Comparison of ENCODE assay signal across 1 cellular context in the genomic region with DNA sequence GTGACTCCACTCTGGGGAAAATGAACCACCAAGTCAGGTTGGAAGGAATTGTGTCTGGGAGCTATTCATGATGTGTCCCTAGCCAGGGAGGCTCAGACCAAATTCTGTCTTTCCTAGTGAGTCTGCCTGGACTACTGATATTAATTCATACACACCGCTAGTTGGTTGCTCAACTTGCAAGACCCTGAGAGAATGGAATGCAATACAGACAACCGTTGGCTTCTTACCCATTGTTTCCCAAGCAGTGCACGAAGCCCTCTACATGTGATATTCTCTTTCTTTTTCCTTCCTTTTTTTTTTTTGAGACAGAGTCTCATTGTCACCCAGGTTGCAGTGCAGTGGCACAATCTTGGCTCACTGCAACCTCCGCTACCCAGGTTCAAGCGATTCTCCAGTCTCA.
TF ChIP-seq lines count a peak whose summit lies in the region.

No MANE protein-coding gene starts in this region.

TF ChIP-seq in IMR-90, 13 proteins besides CTCF, POLR2A, EP300 and RAD21 (continued from another document):
- no peak for TF ChIP-seq NFE2L2 (IDR thresholded peaks at IDR 0.05; ENCODE audit: low read depth, low read length)
- no peak for TF ChIP-seq RFX5 (IDR thresholded peaks at IDR 0.05; ENCODE audit: low read depth, low read length)
- TF ChIP-seq SMC3 (IDR thresholded peaks at IDR 0.05; ENCODE audit: low read depth, low read length): no peak
- no peak for TF ChIP-seq RCOR1 (IDR thresholded peaks at IDR 0.05; ENCODE audit: insufficient replicate concordance, low read length)
- TF ChIP-seq, protein P1, sequence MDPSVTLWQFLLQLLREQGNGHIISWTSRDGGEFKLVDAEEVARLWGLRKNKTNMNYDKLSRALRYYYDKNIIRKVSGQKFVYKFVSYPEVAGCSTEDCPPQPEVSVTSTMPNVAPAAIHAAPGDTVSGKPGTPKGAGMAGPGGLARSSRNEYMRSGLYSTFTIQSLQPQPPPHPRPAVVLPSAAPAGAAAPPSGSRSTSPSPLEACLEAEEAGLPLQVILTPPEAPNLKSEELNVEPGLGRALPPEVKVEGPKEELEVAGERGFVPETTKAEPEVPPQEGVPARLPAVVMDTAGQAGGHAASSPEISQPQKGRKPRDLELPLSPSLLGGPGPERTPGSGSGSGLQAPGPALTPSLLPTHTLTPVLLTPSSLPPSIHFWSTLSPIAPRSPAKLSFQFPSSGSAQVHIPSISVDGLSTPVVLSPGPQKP (IDR thresholded peaks at IDR 0.05; ENCODE audit: borderline replicate concordance, low read depth, low read length): no peak
- no peak for TF ChIP-seq MXI1 (IDR thresholded peaks at IDR 0.05; ENCODE audit: borderline replicate concordance, low read depth, low read length)
- TF ChIP-seq MAZ (IDR thresholded peaks at IDR 0.05; ENCODE audit: borderline replicate concordance, low read depth, low read length): no peak
- no peak for TF ChIP-seq CEBPB (IDR thresholded peaks at IDR 0.05; ENCODE audit: low read depth, low read length)
